20 cellular contexts compared by ENCODE assay signal in the genomic region with DNA sequence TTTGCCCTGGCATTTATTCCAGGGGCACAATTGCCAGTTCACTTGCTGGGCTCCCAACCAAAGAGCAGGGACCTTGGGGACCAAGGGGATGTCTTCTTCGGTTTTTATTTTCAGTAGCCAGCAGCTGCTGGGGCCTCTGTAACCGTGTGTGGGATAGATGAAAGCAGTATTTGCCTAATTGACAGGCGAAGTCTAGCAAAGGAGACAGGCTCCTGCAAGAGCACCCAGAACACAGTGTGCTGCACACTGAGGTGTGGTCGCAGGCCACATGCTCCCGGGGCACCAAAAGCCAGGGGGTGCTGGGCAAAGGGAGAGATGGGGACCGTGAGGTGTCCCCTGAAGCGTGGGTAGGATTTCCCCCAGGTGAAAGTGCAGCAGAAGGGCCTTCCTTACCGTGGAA. TPM values are rescaled to one million over a fixed set of nuclear protein-coding genes. Genes with fewer than 3 reads are reported as not detected.
A peak's percentile ranks its signal among the peaks of the same experiment; 100 is the strongest.
DNase-seq lines count a peak whose midpoint lies in the region; ATAC-seq and TF ChIP-seq lines count a peak whose summit lies in the region.
"Had no signal": no experiment of that assay in that cellular context is flagged by ENCODE, and none has a peak within 500 bp of the region (broad histone marks: within the 10 kb centered on the region; RNA-seq: fewer than 3 reads in every experiment).

No MANE protein-coding gene starts in this region.

- H3K36me3 Mint-ChIP-seq in CD14-positive monocyte, result no peaks in the 10 kb centered on the region
- H3K36me3 Mint-ChIP-seq: CD8-positive, alpha-beta T cell had no signal

- 66 to 72% methylated on average over 8 of the region's 8 CpGs for WGBS in lower leg skin, 2 donors

- ATAC-seq in HG02642 (IDR thresholded peaks at IDR 0.05; ENCODE audit: poor library complexity, unreplicated experiment), result peak; percentile 48
- ATAC-seq: CD8-positive, alpha-beta T cell; PC-3 had no signal

- H3K4me1 Mint-ChIP-seq in CD14-positive monocyte, result peaks cover 9% of the 10 kb centered on the region

- peaks cover 2 to 12% (median 4%) of the 10 kb centered on the region in 3 donors for H3K27me3 Mint-ChIP-seq in CD14-positive monocyte (ENCODE audit: low read depth in 3 of 3)

- H3K27me3 ChIP-seq in BLaER1 treated with 17β-estradiol and CSF1 and Interleukin-3, amounts not matched to agents 10 nM and 100 nM, result no peaks in the 10 kb centered on the region
- no peaks in the 10 kb centered on the region for H3K27me3 ChIP-seq in dorsolateral prefrontal cortex

- peaks cover 0 to 46% (median 30%) of the 10 kb centered on the region in 10 experiments; a peak in 16 of 20 replicates for H3K4me1 ChIP-seq in BLaER1 treated with 17β-estradiol and CSF1 and Interleukin-3, amounts not matched to agents 10 nM and 100 nM
- H3K4me1 ChIP-seq: HAP-1 had no signal

- H3K4me2 ChIP-seq in BLaER1 treated with 17β-estradiol and CSF1 and Interleukin-3, amounts not matched to agents 10 nM and 100 nM, result peak overlapping the region in 9 of 11 experiments; percentile 3 to 72 (median 53); a peak in 16 of 22 replicates

- H3K9me3 Mint-ChIP-seq in CD14-positive monocyte, result peaks cover 0 to 4% (median 0%) of the 10 kb centered on the region in 7 donors
- H3K9me3 Mint-ChIP-seq: CD8-positive, alpha-beta T cell had no signal

- no peak overlapping the region for H3K4me3 Mint-ChIP-seq in CD14-positive monocyte
- H3K4me3 Mint-ChIP-seq: CD8-positive, alpha-beta T cell had no signal

- DNase-seq in GM13976 (ENCODE audit: low spot score) (peak; percentile 51), germinal center (ENCODE audit: low spot score) (peak; percentile 15), NCI-H1048 (lab: John Stamatoyannopoulos, UW) (no peak), dorsolateral prefrontal cortex (no peak), CD14-positive monocyte (ENCODE audit: low spot score) (no peak), lower leg skin (ENCODE audit: low spot score in 2 of 2) (no peak)
- DNase-seq: AML-193; CD8-positive, alpha-beta T cell; DND-41; GF-D8; NCI-H1694; NCI-H2107; NCI-H226; NCI-H69; PC-3 had no signal

- peaks cover 0 to 12% (median 0%) of the 10 kb centered on the region in 11 experiments; a peak in 4 of 22 replicates for H3K9me3 ChIP-seq in BLaER1 treated with 17β-estradiol and CSF1 and Interleukin-3, amounts not matched to agents 10 nM and 100 nM (replicated peaks in 1 of 11)
- H3K9me3 ChIP-seq: HAP-1 had no signal

- H3K4me3 ChIP-seq in BLaER1 treated with 17β-estradiol and CSF1 and Interleukin-3, amounts not matched to agents 10 nM and 100 nM, result no peak overlapping the region
- H3K4me3 ChIP-seq in dorsolateral prefrontal cortex, result no peak overlapping the region
- H3K4me3 ChIP-seq in lower leg skin (ENCODE audit: low read depth, poor library complexity, severe bottlenecking), result no peak overlapping the region
- H3K4me3 ChIP-seq: HAP-1 had no signal

- no peak for TF ChIP-seq CTCF in GM13976 (IDR thresholded peaks at IDR 0.05; ENCODE audit: borderline replicate concordance, control extremely low read depth, extremely low read depth, insufficient read depth, missing control alignments)
- TF ChIP-seq CTCF in dorsolateral prefrontal cortex (IDR thresholded peaks at IDR 0.05 in 54 of 56, conservative IDR thresholded peaks at IDR 0.05 in 2 of 56; ENCODE audit: low read depth in 1 of 56, partially characterized antibody in 56 of 56), result no peak
- no peak for TF ChIP-seq CTCF in CD14-positive monocyte (IDR thresholded peaks at IDR 0.05)
- no peak for TF ChIP-seq CTCF in lower leg skin (IDR thresholded peaks at IDR 0.05)

- no peaks in the 10 kb centered on the region for H3K36me3 ChIP-seq in BLaER1 treated with 17β-estradiol and CSF1 and Interleukin-3, amounts not matched to agents 10 nM and 100 nM
- H3K36me3 ChIP-seq: HAP-1 had no signal

- in situ Hi-C loops in GM13976 (cut with MboI; ENCODE audit: low sequenced_read_pairs, unreplicated experiment), result no loop called here

- no peak overlapping the region for H3K27ac Mint-ChIP-seq in CD14-positive monocyte

- H4K20me1 ChIP-seq in BLaER1 treated with 17β-estradiol and CSF1 and Interleukin-3, amounts not matched to agents 10 nM and 100 nM, result no peaks in the 10 kb centered on the region

- intact Hi-C loops in dorsolateral prefrontal cortex (cut with DNase I), result no loop called here
- intact Hi-C loops in CD14-positive monocyte (cut with micrococcal nuclease), result no loop called here
- intact Hi-C loops in lower leg skin (cut with DNase I; ENCODE audit: low total_unique reads), result no loop called here

- H3K9ac ChIP-seq in BLaER1 treated with 17β-estradiol and CSF1 and Interleukin-3, amounts not matched to agents 10 nM and 100 nM, result peak overlapping the region in 3 of 11 experiments; percentile 1 to 28 (median 5); a peak in 1 of 22 replicates

- no peak overlapping the region for H3K27ac ChIP-seq in BLaER1 treated with 17β-estradiol and CSF1 and Interleukin-3, amounts not matched to agents 10 nM and 100 nM
- no peak overlapping the region for H3K27ac ChIP-seq in dorsolateral prefrontal cortex

- no peak for TF ChIP-seq POLR2A in lower leg skin (IDR thresholded peaks at IDR 0.05)

RNA-seq across cellular contexts. Expression of a gene that starts 5.3 kb away (rescaled TPM):
- total RNA-seq in dorsolateral prefrontal cortex (1 to 10 TPM in 6 of 120 experiments, under 1 TPM in 17, not detected in 97; 0.07 to 3.2 (median 0.61) TPM), lower leg skin (not detected)
- polyA plus RNA-seq in CD14-positive monocyte, result under 1 TPM in 1 of 2 donors, not detected in 1; 0.87 TPM
- total RNA-seq: HT1080, PC-3, SK-MEL-5 had no signal

RNA-seq across cellular contexts. Expression of a gene that starts 41.4 kb away (rescaled TPM):
- total RNA-seq in dorsolateral prefrontal cortex (10 to 100 TPM; 26.8 to 76.7 (median 50.5) TPM), lower leg skin (10 to 100 TPM in 1 of 4 donors, 1 to 10 TPM in 3; 5.8 to 15.2 (median 7.8) TPM)
- polyA plus RNA-seq in CD14-positive monocyte, result 10 to 100 TPM; 14.5 to 16.6 TPM

Comparison
In these comparisons a context has a peak if more than half of its experiments do, and no peak if none do; other contexts are left out.
1. DNase-seq: peak in GM13976 (single experiment) and germinal center (single experiment); none in NCI-H1048 (single experiment), dorsolateral prefrontal cortex (0 of 10), CD14-positive monocyte (single experiment) and lower leg skin (0 of 2).